8 cellular contexts compared by ENCODE assay signal in genomic region chrX:46575991-46576392, GRCh38. TPM values are rescaled to one million over a fixed set of nuclear protein-coding genes. Genes with fewer than 3 reads are reported as not detected.
DNase-seq lines count a peak whose midpoint lies in the region; ATAC-seq, FAIRE-seq and TF ChIP-seq lines count a peak whose summit lies in the region.

No MANE protein-coding gene starts in this region.

- H3K4me2 ChIP-seq in OCI-LY1 (ENCODE audit: low read length), result peak overlapping the region; percentile 83

- no peak for TF ChIP-seq CTCF in GM06990 (IDR thresholded peaks at IDR 0.05; ENCODE audit: insufficient read depth, low read length, poor library complexity, severe bottlenecking)
- TF ChIP-seq CTCF in OCI-LY1 (IDR thresholded peaks at IDR 0.05; ENCODE audit: low read length), result no peak
- TF ChIP-seq CTCF in epithelial cell of esophagus (IDR thresholded peaks at IDR 0.05; ENCODE audit: insufficient read depth, low read depth, low read length, missing control alignments), result no peak
- TF ChIP-seq CTCF in osteocyte (IDR thresholded peaks at IDR 0.05), result no peak

- H3K27ac Mint-ChIP-seq in osteocyte (ENCODE audit: unreplicated experiment), result peak overlapping the region; percentile 25

- no peaks in the 10 kb centered on the region; the same call in 1 of the 2 replicates for H3K36me3 ChIP-seq in GM06990 (ENCODE audit: control insufficient read depth, insufficient read depth, low read length)
- H3K36me3 ChIP-seq in OCI-LY1 (ENCODE audit: insufficient read depth, low read length), result peaks cover 5% of the 10 kb centered on the region; the same call in 1 of the 2 replicates

- no peaks in the 10 kb centered on the region for H3K9me3 Mint-ChIP-seq in osteocyte (ENCODE audit: unreplicated experiment)

- no peaks in the 10 kb centered on the region for H3K27me3 Mint-ChIP-seq in osteocyte (ENCODE audit: unreplicated experiment)

- H3K9me2 ChIP-seq in OCI-LY1 (ENCODE audit: low read depth, low read length), result no peaks in the 10 kb centered on the region

- ATAC-seq in GM18907 (IDR thresholded peaks at IDR 0.05; ENCODE audit: unreplicated experiment), result no peak

- FAIRE-seq in GM12891 (lab: Jason Lieb, UNC), result no peak

- H2AFZ ChIP-seq in OCI-LY1 (ENCODE audit: low read length), result no peak overlapping the region

- peaks cover 48% of the 10 kb centered on the region for H3K4me1 ChIP-seq in OCI-LY1 (ENCODE audit: insufficient read depth, low read length, severe bottlenecking)

- H3K4me3 ChIP-seq in GM06990 (replicated peaks; ENCODE audit: low read depth, low read length) (peak overlapping the region; percentile 74), OCI-LY1 (ENCODE audit: low read depth, low read length, poor library complexity, severe bottlenecking) (peak overlapping the region; percentile 84), epithelial cell of esophagus (ENCODE audit: low read length) (no peak overlapping the region)

- H3K79me2 ChIP-seq in OCI-LY1 (ENCODE audit: insufficient read depth, low read length), result peaks cover 3% of the 10 kb centered on the region; the same call in 1 of the 2 replicates

- no peaks in the 10 kb centered on the region for H3K9me3 ChIP-seq in OCI-LY1 (ENCODE audit: low read length)

- no peak for DNase-seq in GM06990 (ENCODE audit: extremely low read depth, insufficient read length)
- DNase-seq in epithelial cell of esophagus (ENCODE audit: low read depth), result peak; percentile 57
- no peak for DNase-seq in osteocyte (ENCODE audit: extremely low spot score, unreplicated experiment)
- DNase-seq in NCI-H1694 (lab: John Stamatoyannopoulos, UW), result no peak
- no peak for DNase-seq in putamen (ENCODE audit: low spot score)
- DNase-seq in GM12891 (ENCODE audit: insufficient read length, low spot score), result no peak

- H3F3A ChIP-seq in OCI-LY1 (ENCODE audit: insufficient read depth, low read length), result no peaks in the 10 kb centered on the region

- peaks cover 27% of the 10 kb centered on the region for H3K4me1 Mint-ChIP-seq in osteocyte (ENCODE audit: unreplicated experiment)

- H3K27ac ChIP-seq in OCI-LY1 (ENCODE audit: low read depth, low read length, poor library complexity, severe bottlenecking), result peak overlapping the region; percentile 37

- H3K4me3 Mint-ChIP-seq in osteocyte (ENCODE audit: unreplicated experiment), result peak overlapping the region; percentile 80

- H4K20me1 ChIP-seq in OCI-LY1 (ENCODE audit: insufficient read depth, low read length), result no peaks in the 10 kb centered on the region

- H3K9ac ChIP-seq in OCI-LY1 (ENCODE audit: low read length), result peak overlapping the region; percentile 76; the same call in 1 of the 2 replicates

- no peak for TF ChIP-seq POLR2A in GM12891 (IDR thresholded peaks at IDR 0.05; ENCODE audit: low read depth, low read length)

- no peaks in the 10 kb centered on the region for H3K36me3 Mint-ChIP-seq in osteocyte (ENCODE audit: unreplicated experiment)

- H3K27me3 ChIP-seq in GM06990 (replicated peaks; ENCODE audit: control insufficient read depth, insufficient read depth, low read length) (no peaks in the 10 kb centered on the region), OCI-LY1 (ENCODE audit: insufficient read depth, low read length) (no peaks in the 10 kb centered on the region)

TF ChIP-seq in GM12891, 5 proteins besides CTCF, POLR2A, EP300 and RAD21:
- no peak for TF ChIP-seq PAX5 (IDR thresholded peaks at IDR 0.05; ENCODE audit: insufficient read depth, low read length, severe bottlenecking)
- no peak for TF ChIP-seq POU2F2 (IDR thresholded peaks at IDR 0.05; ENCODE audit: low read depth, low read length)
- TF ChIP-seq POLR2AphosphoS5 (IDR thresholded peaks at IDR 0.05; ENCODE audit: low read depth, low read length), result no peak
- no peak for TF ChIP-seq TAF1 (IDR thresholded peaks at IDR 0.05; ENCODE audit: low read depth, low read length)
- no peak for TF ChIP-seq SPI1 (IDR thresholded peaks at IDR 0.05; ENCODE audit: low read depth, low read length)

RNA-seq across cellular contexts. Expression of gene CHST7, which starts 2.4 kb away (rescaled TPM):
- 14.8 and 16.7 TPM in 2 replicates for total RNA-seq in osteocyte
- 5.2 TPM for polyA plus RNA-seq in GM12891 (2012; ENCODE audit: low read depth, missing spikeins)

RNA-seq across cellular contexts. Expression of gene ZNF674, which starts 30.8 kb away (rescaled TPM):
- total RNA-seq in osteocyte, result 6.1 and 8.8 TPM in 2 replicates
- 1.2 TPM for polyA plus RNA-seq in GM12891 (2012; ENCODE audit: low read depth, missing spikeins)
